In the genomic region with DNA sequence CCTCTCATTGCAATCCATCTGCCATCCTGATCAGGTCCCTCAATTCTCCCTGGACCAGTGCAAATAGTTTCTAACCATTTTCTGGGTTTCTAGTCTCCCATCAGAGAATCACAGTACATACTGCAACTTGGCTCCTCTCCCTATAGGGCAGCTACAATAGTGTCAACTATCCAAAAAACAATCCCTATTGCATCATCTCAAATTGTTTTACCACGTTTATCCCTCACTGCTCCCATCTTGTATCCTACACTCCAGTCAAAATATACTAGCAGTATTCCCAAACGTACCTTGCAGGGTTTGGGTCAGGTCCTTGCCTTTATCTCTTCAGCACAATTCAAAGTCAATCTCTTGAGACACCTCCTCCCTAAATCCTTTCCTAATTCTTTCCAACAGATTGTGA, we compare ENCODE assay signal across 17 cellular contexts. TPM values are rescaled to one million over a fixed set of nuclear protein-coding genes. Genes with fewer than 3 reads are reported as not detected.
A peak's percentile ranks its signal among the peaks of the same experiment; 100 is the strongest.
DNase-seq lines count a peak whose midpoint lies in the region; ATAC-seq and TF ChIP-seq lines count a peak whose summit lies in the region.
"Had no signal": no experiment of that assay in that cellular context is flagged by ENCODE, and none has a peak within 500 bp of the region (broad histone marks: within the 10 kb centered on the region; RNA-seq: fewer than 3 reads in every experiment).

No MANE protein-coding gene starts in this region.

- in situ Hi-C loops in mammary epithelial cell (cut with MboI; ENCODE audit: low sequenced_read_pairs in 2 of 2) (loop anchor here (25.0 kb wide), 1 partner anchor 237 kb away; no protein-coding TSS in a partner anchor), gastrocnemius medialis (cut with MboI; ENCODE audit: low sequenced_read_pairs in 4 of 4) (no loop called here)

- H3K27me3 Mint-ChIP-seq in endodermal cell (ENCODE audit: insufficient read depth) = peaks cover 13% of the 10 kb centered on the region

- H4K20me1 ChIP-seq in mammary epithelial cell (ENCODE audit: insufficient read depth, low read length) = no peaks in the 10 kb centered on the region

- intact Hi-C loops in mammary epithelial cell (cut with micrococcal nuclease) (no loop called here), breast epithelium (cut with DNase I; ENCODE audit: low total_unique reads) (no loop called here), gastrocnemius medialis (cut with DNase I; ENCODE audit: low total_unique reads) (no loop called here), prostate gland (cut with DNase I) (no loop called here), left ventricle myocardium superior (cut with micrococcal nuclease) (no loop called here)

- no peaks in the 10 kb centered on the region for H3K36me3 ChIP-seq in mammary epithelial cell (ENCODE audit: insufficient read depth, low read length)
- H3K36me3 ChIP-seq in breast epithelium = no peaks in the 10 kb centered on the region
- H3K36me3 ChIP-seq in endodermal cell (ENCODE audit: control insufficient read depth, insufficient read depth, low read length) = no peaks in the 10 kb centered on the region
- H3K36me3 ChIP-seq in gastrocnemius medialis = no peaks in the 10 kb centered on the region
- no peaks in the 10 kb centered on the region for H3K36me3 ChIP-seq in prostate gland

- H3K4me3 Mint-ChIP-seq in endodermal cell = no peak overlapping the region
- H3K4me3 Mint-ChIP-seq: CD14-positive monocyte; CD8-positive, alpha-beta T cell had no signal

- dilution Hi-C loops in mammary epithelial cell (cut with HindIII; ENCODE audit: low sequenced_read_pairs) = no loop called here

- no TSS peak for BruUV-seq in mammary epithelial cell (replicated peaks; lab: Mats Ljungman, UMichigan)

- no peak overlapping the region for H3K4me2 ChIP-seq in mammary epithelial cell (ENCODE audit: insufficient read depth, low read depth, low read length)

- ATAC-seq in gastrocnemius medialis (no peak), left ventricle myocardium superior (no peak)

- H3K9me3 Mint-ChIP-seq in endodermal cell = no peaks in the 10 kb centered on the region
- H3K9me3 Mint-ChIP-seq: CD8-positive, alpha-beta T cell had no signal

- H3K36me3 Mint-ChIP-seq in endodermal cell (ENCODE audit: low read depth) = no peaks in the 10 kb centered on the region
- H3K36me3 Mint-ChIP-seq: CD14-positive monocyte; CD8-positive, alpha-beta T cell had no signal

- peaks cover 19% of the 10 kb centered on the region for H3K4me1 Mint-ChIP-seq in endodermal cell
- H3K4me1 Mint-ChIP-seq: CD14-positive monocyte had no signal

- WGBS in mammary epithelial cell (ENCODE audit: low coverage, missing lambda C conversion rate) = 65% methylated on average over 2 of the region's 2 CpGs
- WGBS in endodermal cell (ENCODE audit: insufficient coverage in 1 of 2, insufficient read length in 1 of 2), 2 experiments = 73 to 89% methylated on average over 2 of the region's 2 CpGs
- 65% methylated on average over 2 of the region's 2 CpGs for WGBS in prostate gland

- peak overlapping the region; percentile 3 for H2AFZ ChIP-seq in mammary epithelial cell (ENCODE audit: low read depth, low read length)

- CTCF ChIA-PET in mammary epithelial cell (lab: Charles Lee; ENCODE audit: low non-redundant PET) = no interaction called here

- DNase-seq in mammary epithelial cell = no peak
- no peak for DNase-seq in breast epithelium (ENCODE audit: low spot score in 2 of 2)
- peak; percentile 57 for DNase-seq in NCI-H82 treated with DMSO at 0.1 percent for 48 hours (lab: John Stamatoyannopoulos, UW; ENCODE audit: unreplicated experiment)
- DNase-seq in endodermal cell = no peak
- no peak for DNase-seq in gastrocnemius medialis
- no peak for DNase-seq in prostate gland (ENCODE audit: low spot score)
- DNase-seq in HuH-7.5 (ENCODE audit: low spot score) = no peak
- no peak for DNase-seq in left ventricle myocardium superior
- DNase-seq: COR-L47, DMS153, DMS79 treated with DMSO at 0.1 percent for 48 hours, GF-D8 had no signal

- no peaks in the 10 kb centered on the region for H3K4me1 ChIP-seq in mammary epithelial cell (ENCODE audit: insufficient read depth, low read length)
- H3K4me1 ChIP-seq in breast epithelium = no peaks in the 10 kb centered on the region
- peaks cover 13% of the 10 kb centered on the region for H3K4me1 ChIP-seq in endodermal cell (ENCODE audit: control insufficient read depth, insufficient read depth, low read length)
- H3K4me1 ChIP-seq in gastrocnemius medialis = peaks cover 44% of the 10 kb centered on the region in 2 donors
- no peaks in the 10 kb centered on the region for H3K4me1 ChIP-seq in prostate gland (replicated peaks)

- H3K9me3 ChIP-seq in mammary epithelial cell (replicated peaks; ENCODE audit: insufficient read depth, low read length) = no peaks in the 10 kb centered on the region
- no peaks in the 10 kb centered on the region for H3K9me3 ChIP-seq in breast epithelium
- H3K9me3 ChIP-seq in endodermal cell (ENCODE audit: control insufficient read depth, low read length) = no peaks in the 10 kb centered on the region
- no peaks in the 10 kb centered on the region for H3K9me3 ChIP-seq in gastrocnemius medialis
- no peaks in the 10 kb centered on the region for H3K9me3 ChIP-seq in prostate gland

- H3K27ac ChIP-seq in mammary epithelial cell (ENCODE audit: insufficient read depth, low read depth, low read length) (no peak overlapping the region), breast epithelium (no peak overlapping the region), endodermal cell (ENCODE audit: low read depth, low read length) (no peak overlapping the region), gastrocnemius medialis (peak overlapping the region; percentile 23 to 93 (median 90)), prostate gland (no peak overlapping the region)
- H3K27ac ChIP-seq: 22Rv1 had no signal

- H3K9ac ChIP-seq in mammary epithelial cell (ENCODE audit: insufficient read depth, low read length) (no peak overlapping the region), endodermal cell (ENCODE audit: extremely low read depth, low read length, poor library complexity, severe bottlenecking) (no peak overlapping the region)

- TF ChIP-seq CTCF in mammary epithelial cell (conservative IDR thresholded peaks at IDR 0.05 in 1 of 2, IDR thresholded peaks at IDR 0.05 in 1 of 2; ENCODE audit: extremely low read depth in 1 of 2, insufficient read depth in 1 of 2, low read depth in 1 of 2, low read length in 2 of 2) (no peak), breast epithelium (IDR thresholded peaks at IDR 0.05) (no peak), endodermal cell (conservative IDR thresholded peaks at IDR 0.05) (no peak), gastrocnemius medialis (IDR thresholded peaks at IDR 0.05 in 4 of 5, conservative IDR thresholded peaks at IDR 0.05 in 1 of 5) (no peak), prostate gland (IDR thresholded peaks at IDR 0.05) (no peak)

- peak overlapping the region; percentile 3 for H3K27ac Mint-ChIP-seq in endodermal cell
- H3K27ac Mint-ChIP-seq: CD8-positive, alpha-beta T cell had no signal

- TF ChIP-seq POLR2A in breast epithelium (IDR thresholded peaks at IDR 0.05) (no peak), gastrocnemius medialis (IDR thresholded peaks at IDR 0.05) (no peak), prostate gland (IDR thresholded peaks at IDR 0.05) (no peak)

- H3K4me3 ChIP-seq in mammary epithelial cell (replicated peaks in 1 of 3; ENCODE audit: insufficient read depth in 1 of 3, low read depth in 2 of 3, low read length in 3 of 3) (no peak overlapping the region), breast epithelium (no peak overlapping the region), endodermal cell (ENCODE audit: low read length) (no peak overlapping the region), gastrocnemius medialis (no peak overlapping the region), prostate gland (no peak overlapping the region)

- H3K27me3 ChIP-seq in mammary epithelial cell (ENCODE audit: insufficient read depth, low read length) (no peaks in the 10 kb centered on the region), breast epithelium (no peaks in the 10 kb centered on the region), endodermal cell (ENCODE audit: control insufficient read depth, insufficient read depth, low read length, poor library complexity, severe bottlenecking) (no peaks in the 10 kb centered on the region), gastrocnemius medialis (no peaks in the 10 kb centered on the region), prostate gland (replicated peaks; ENCODE audit: insufficient read depth) (no peaks in the 10 kb centered on the region)

- no peaks in the 10 kb centered on the region for H3K79me2 ChIP-seq in mammary epithelial cell (ENCODE audit: insufficient read depth, low read length)

RNA-seq across cellular contexts. Expression of gene ASB15, which starts 23.6 kb away (rescaled TPM):
- not detected for total RNA-seq in mammary epithelial cell
- not detected for polyA plus RNA-seq in mammary epithelial cell
- not detected for polyA minus RNA-seq in mammary epithelial cell
- total RNA-seq in breast epithelium = under 1 TPM in 1 of 3 donors, not detected in 2; 0.15 TPM
- not detected for total RNA-seq in endodermal cell
- polyA plus RNA-seq in endodermal cell (2013, experiment 1 of 2) = not detected
- not detected for polyA plus RNA-seq in endodermal cell (2013, experiment 2 of 2)
- 10 to 100 TPM in 2 of 4 donors, 1 to 10 TPM in 2; 5.3 to 26.0 (median 10.4) TPM for total RNA-seq in gastrocnemius medialis
- total RNA-seq in prostate gland = 1 to 10 TPM in 1 of 2 donors, not detected in 1; 1.1 TPM
- 96.2 TPM for total RNA-seq in left ventricle myocardium superior
- total RNA-seq: A673; CD8-positive, alpha-beta T cell had no signal
- polyA plus RNA-seq: BJ, CD14-positive monocyte had no signal

RNA-seq across cellular contexts. Expression of gene LMOD2, which starts 30.4 kb away (rescaled TPM):
- total RNA-seq in mammary epithelial cell = not detected
- polyA plus RNA-seq in mammary epithelial cell = not detected
- not detected for polyA minus RNA-seq in mammary epithelial cell
- total RNA-seq in breast epithelium = not detected
- total RNA-seq in endodermal cell = not detected
- polyA plus RNA-seq in endodermal cell (2013, experiment 1 of 2) = not detected
- 0.17 TPM for polyA plus RNA-seq in endodermal cell (2013, experiment 2 of 2)
- total RNA-seq in gastrocnemius medialis = 100 to 1,000 TPM; 150 to 518 (median 314) TPM
- 1 to 10 TPM in 1 of 2 donors, not detected in 1; 4.6 TPM for total RNA-seq in prostate gland
- total RNA-seq in left ventricle myocardium superior = 431 TPM
- total RNA-seq: A673; CD8-positive, alpha-beta T cell had no signal
- polyA plus RNA-seq: BJ had no signal

Comparison
In these comparisons a context has a peak if more than half of its experiments do, and no peak if none do; other contexts are left out.
1. H3K27ac ChIP-seq: peak in gastrocnemius medialis (4 of 4); none in mammary epithelial cell (single experiment), breast epithelium (0 of 2), endodermal cell (single experiment) and prostate gland (0 of 2).
2. RNA of gene LMOD2, which starts 30.4 kb away (total RNA-seq): 431 TPM in left ventricle myocardium superior (single experiment) and 150 to 518 TPM in gastrocnemius medialis; 4.6 TPM in prostate gland, not detected in endodermal cell, not detected in mammary epithelial cell and not detected in breast epithelium; every median in the first group is over 10 times any median in the second.
3. in situ Hi-C loops: an anchor here in mammary epithelial cell (25.0 kb wide); none called in gastrocnemius medialis.